In the genomic region with DNA sequence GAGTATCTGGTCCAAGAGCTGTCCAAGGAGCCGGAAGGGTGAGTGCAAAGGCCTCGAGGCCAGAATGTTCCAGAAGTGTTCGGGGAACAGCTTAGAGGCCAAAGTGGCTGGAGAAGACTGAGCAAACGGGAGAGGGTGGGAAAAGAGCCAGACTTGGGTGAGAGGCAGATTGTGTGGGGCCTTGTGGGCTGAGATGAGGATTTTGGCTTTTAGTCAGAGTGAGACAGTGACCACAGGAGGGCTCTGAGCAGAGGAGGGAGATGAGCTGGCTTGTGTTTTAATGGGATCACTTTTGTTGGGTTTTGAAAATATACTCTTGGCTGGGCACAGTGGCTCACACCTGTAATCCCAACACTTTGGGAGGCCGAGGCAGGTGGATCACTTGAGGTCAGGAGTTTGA, we compare ENCODE assay signal across 26 cellular contexts. TPM values are rescaled to one million over a fixed set of nuclear protein-coding genes. Genes with fewer than 3 reads are reported as not detected.
DNase-seq lines count a peak whose midpoint lies in the region; ATAC-seq, FAIRE-seq and TF ChIP-seq lines count a peak whose summit lies in the region.
"Had no signal": no experiment of that assay in that cellular context is flagged by ENCODE, and none has a peak within 500 bp of the region (broad histone marks: within the 10 kb centered on the region; RNA-seq: fewer than 3 reads in every experiment).

No MANE protein-coding gene starts in this region.

- ATAC-seq in A549 (0 out of 6 replicates have a peak, but pooled peaks have one; percentile 31 to 36), GM23338 (no peak), K562 (peak; percentile 31; the same call in 1 of the 3 replicates), HG02870 (IDR thresholded peaks at IDR 0.05; ENCODE audit: unreplicated experiment) (no peak)
- no peak for ATAC-seq in CD4-positive, alpha-beta T cell (ENCODE audit: poor library complexity)
- ATAC-seq: heart right ventricle, T-helper 17 cell had no signal

- peak overlapping the region in 1 of 2 experiments; percentile 53; a peak in 1 of 4 replicates for H3K9ac ChIP-seq in K562 (ENCODE audit: insufficient read depth in 1 of 2, low read depth in 2 of 2, low read length in 2 of 2)

- POLR2A ChIA-PET in A549 (lab: Yijun Ruan, JAX) (no interaction called here), K562 (lab: Yijun Ruan, JAX) (interaction anchor here (0.6 kb wide), 1 partner anchor 621 kb away, joined by 3 read pairs; no protein-coding TSS in a partner anchor)
- POLR2A ChIA-PET in CD4-positive, alpha-beta T cell (lab: Charles Lee) = no interaction called here

- no peaks in the 10 kb centered on the region; the same call in 2 of the 3 replicates for H3K36me3 Mint-ChIP-seq in GM23338 (ENCODE audit: low read depth)
- H3K36me3 Mint-ChIP-seq in CD4-positive, alpha-beta T cell (ENCODE audit: low read depth) = no peaks in the 10 kb centered on the region
- H3K36me3 Mint-ChIP-seq: activated naive CD8-positive, alpha-beta T cell; natural killer cell treated with Interleukin-12 subunit alpha and Interleukin-12 subunit beta and Interleukin-15 and Interleukin-18, amount 100 ng/mL, for 72 hours had no signal

- no peak for TF ChIP-seq RAD21 in A549 (conservative IDR thresholded peaks at IDR 0.05 in 1 of 2, IDR thresholded peaks at IDR 0.05 in 1 of 2)
- no peak for TF ChIP-seq RAD21 in K562 (CRISPR knock-in tag; conservative IDR thresholded peaks at IDR 0.05 in 1 of 2, IDR thresholded peaks at IDR 0.05 in 1 of 2)

- CTCF ChIA-PET in A549 (lab: Yijun Ruan, JAX) = interaction anchor here (1.8 to 2.2 kb wide), 5 partner anchors 18 to 169 kb away, joined by 4 to 6 read pairs (median 5); a partner anchor contains a TSS
- CTCF ChIA-PET in K562 (lab: Yijun Ruan, JAX; ENCODE audit: low intra/inter-chr PET ratio) = no interaction called here
- CTCF ChIA-PET in CD4-positive, alpha-beta T cell (lab: Charles Lee) = no interaction called here

- TF ChIP-seq CTCF in A549 (IDR thresholded peaks at IDR 0.05) (no peak), GM23338 (conservative IDR thresholded peaks at IDR 0.05; ENCODE audit: low read depth in 2 of 2) (0 out of 4 replicates have a peak, but pooled peaks of 1 of the 2 experiments have one; percentile 8), K562 (IDR thresholded peaks at IDR 0.05 in 2 of 3, conservative IDR thresholded peaks at IDR 0.05 in 1 of 3; ENCODE audit: insufficient read depth in 2 of 3, low read depth in 1 of 3, low read length in 3 of 3) (peak in 1 of 3 experiments; percentile 21; a peak in 1 of 6 replicates)
- TF ChIP-seq CTCF in CD4-positive, alpha-beta T cell (IDR thresholded peaks at IDR 0.05) = no peak

- BruUV-seq in K562 (replicated peaks; lab: Mats Ljungman, UMichigan) = no TSS peak

- H3F3A ChIP-seq in GM23338 (replicated peaks; ENCODE audit: low read depth) = 0 out of 2 replicates have a peak, but pooled peaks cover 9% of the 10 kb centered on the region

- FAIRE-seq in A549 (lab: Jason Lieb, UNC) = no peak
- FAIRE-seq in K562 (lab: Jason Lieb, UNC) = no peak

- H2AFZ ChIP-seq in GM23338 (0 out of 2 replicates have a peak overlapping the region, but pooled peaks have one; percentile 59), K562 (ENCODE audit: low read depth, low read length) (0 out of 2 replicates have a peak overlapping the region, but pooled peaks have one; percentile 24)

- no peak overlapping the region for H3K27ac ChIP-seq in A549
- H3K27ac ChIP-seq in GM23338 (ENCODE audit: low read depth) = peak overlapping the region; percentile 39; the same call in 1 of the 2 replicates
- no peak overlapping the region for H3K27ac ChIP-seq in K562 (ENCODE audit: extremely low read depth, low read depth, low read length)
- H3K27ac ChIP-seq in CD4-positive, alpha-beta T cell (ENCODE audit: low read depth, low read length) = no peak overlapping the region
- H3K27ac ChIP-seq: ascending aorta, heart right ventricle, sigmoid colon, SK-N-MC had no signal

- DNase-seq in A549 (ENCODE audit: low read depth in 1 of 2, low spot score in 1 of 2) (no peak), GM23338 (ENCODE audit: low spot score) (no peak), K562 (ENCODE audit: extremely low read depth in 1 of 4, low spot score in 3 of 4) (no peak), DMS 273 (lab: John Stamatoyannopoulos, UW; ENCODE audit: unreplicated experiment) (no peak)
- DNase-seq in CD4-positive, alpha-beta T cell = no peak
- DNase-seq: activated CD4-positive, alpha-beta T cell treated with anti-CD3 and anti-CD28 coated beads, Interleukin-2, amount 10 ng/mL, durations not matched to agents 24 days and 14 days; C1 segment of cervical spinal cord; H9; heart right ventricle; KG1; midbrain; MV-4-11; NCI-H510A treated with DMSO at 0.1 percent for 48 hours; RPMI8226; sigmoid colon; substantia nigra; T-helper 17 cell had no signal

- H3K9me3 ChIP-seq in A549 (no peaks in the 10 kb centered on the region), K562 (replicated peaks; ENCODE audit: control insufficient read depth, insufficient read depth, low read depth, low read length) (no peaks in the 10 kb centered on the region)
- H3K9me3 ChIP-seq in CD4-positive, alpha-beta T cell (ENCODE audit: control insufficient read depth, low read length) = no peaks in the 10 kb centered on the region
- H3K9me3 ChIP-seq: ascending aorta, heart right ventricle, sigmoid colon had no signal

- in situ Hi-C loops in K562 (cut with MboI) = no loop called here

- H3K4me3 ChIP-seq in A549 (no peak overlapping the region), GM23338 (no peak overlapping the region), K562 (no peak overlapping the region)
- H3K4me3 ChIP-seq: ascending aorta, heart right ventricle, sigmoid colon, SK-N-MC had no signal

- H3K4me1 ChIP-seq in A549 = no peaks in the 10 kb centered on the region
- no peaks in the 10 kb centered on the region for H3K4me1 ChIP-seq in GM23338 (ENCODE audit: insufficient read depth)
- peaks cover 0 to 3% of the 10 kb centered on the region in 2 experiments; a peak in 2 of 5 replicates for H3K4me1 ChIP-seq in K562 (replicated peaks in 1 of 2; ENCODE audit: control insufficient read depth in 2 of 2, insufficient read depth in 2 of 2, low read length in 2 of 2)
- H3K4me1 ChIP-seq: ascending aorta, heart right ventricle, sigmoid colon had no signal

- TF ChIP-seq EP300 in A549 (IDR thresholded peaks at IDR 0.05) = no peak
- no peak for TF ChIP-seq EP300 in K562 (IDR thresholded peaks at IDR 0.05; ENCODE audit: low read length)

- H3K4me3 Mint-ChIP-seq in GM23338 = no peak overlapping the region
- H3K4me3 Mint-ChIP-seq in CD4-positive, alpha-beta T cell = no peak overlapping the region
- H3K4me3 Mint-ChIP-seq: activated CD4-positive, alpha-beta T cell treated with anti-CD3 and anti-CD28 coated beads, Interleukin-2, amount 10 ng/mL, durations not matched to agents 24 days and 14 days; activated naive CD8-positive, alpha-beta T cell; activated T-helper 1 cell treated with anti-CD3 and anti-CD28 coated beads, Interleukin-12 subunit alpha, Interleukin-12 subunit beta, Interleukin-2, Interleukin-4 antibody, amounts not matched to agents 30 ng/mL and 10 ng/mL and 1 ng/mL, durations not matched to agents 14 hours and 24 hours and 36 hours; central memory CD8-positive, alpha-beta T cell; H9; natural killer cell treated with Interleukin-12 subunit alpha and Interleukin-12 subunit beta and Interleukin-15 and Interleukin-18, amount 100 ng/mL, for 72 hours; T-helper 17 cell had no signal

- H3K36me3 ChIP-seq in GM23338 (ENCODE audit: insufficient read depth) (no peaks in the 10 kb centered on the region), K562 (ENCODE audit: control insufficient read depth, insufficient read depth, low read length) (no peaks in the 10 kb centered on the region)
- H3K36me3 ChIP-seq: ascending aorta, heart right ventricle, sigmoid colon had no signal

- H3K27ac Mint-ChIP-seq in GM23338 = no peak overlapping the region
- no peak overlapping the region for H3K27ac Mint-ChIP-seq in CD4-positive, alpha-beta T cell
- H3K27ac Mint-ChIP-seq: activated CD4-positive, alpha-beta T cell treated with anti-CD3 and anti-CD28 coated beads, Interleukin-2, amount 10 ng/mL, durations not matched to agents 24 days and 14 days; activated naive CD8-positive, alpha-beta T cell; activated T-helper 1 cell treated with anti-CD3 and anti-CD28 coated beads, Interleukin-12 subunit alpha, Interleukin-12 subunit beta, Interleukin-2, Interleukin-4 antibody, amounts not matched to agents 30 ng/mL and 10 ng/mL and 1 ng/mL, durations not matched to agents 14 hours and 24 hours and 36 hours; T-helper 17 cell had no signal

- TF ChIP-seq POLR2A in A549 (IDR thresholded peaks at IDR 0.05; ENCODE audit: low read length) (no peak), K562 (conservative IDR thresholded peaks at IDR 0.05) (no peak)

- H4K20me1 ChIP-seq in GM23338 (replicated peaks; ENCODE audit: insufficient read depth) (no peaks in the 10 kb centered on the region), K562 (replicated peaks; ENCODE audit: control insufficient read depth, insufficient read depth, low read length) (no peaks in the 10 kb centered on the region)

- H3K27me3 Mint-ChIP-seq in GM23338 (ENCODE audit: insufficient read depth, low read depth, poor library complexity) = peaks cover 13% of the 10 kb centered on the region
- H3K27me3 Mint-ChIP-seq in CD4-positive, alpha-beta T cell = peaks cover 31% of the 10 kb centered on the region

- H3K9me2 ChIP-seq in GM23338 (ENCODE audit: insufficient read depth) = no peaks in the 10 kb centered on the region

- no peaks in the 10 kb centered on the region for H3K9me1 ChIP-seq in K562 (ENCODE audit: control insufficient read depth, insufficient read depth, low read length)

- H3K9me3 Mint-ChIP-seq in GM23338 = no peaks in the 10 kb centered on the region
- no peaks in the 10 kb centered on the region for H3K9me3 Mint-ChIP-seq in CD4-positive, alpha-beta T cell
- H3K9me3 Mint-ChIP-seq: activated CD4-positive, alpha-beta T cell treated with anti-CD3 and anti-CD28 coated beads, Interleukin-2, amount 10 ng/mL, durations not matched to agents 24 days and 14 days; activated T-helper 1 cell treated with anti-CD3 and anti-CD28 coated beads, Interleukin-12 subunit alpha, Interleukin-12 subunit beta, Interleukin-2, Interleukin-4 antibody, amounts not matched to agents 30 ng/mL and 10 ng/mL and 1 ng/mL, durations not matched to agents 14 hours and 24 hours and 36 hours; central memory CD8-positive, alpha-beta T cell; H9; natural killer cell treated with Interleukin-12 subunit alpha and Interleukin-12 subunit beta and Interleukin-15 and Interleukin-18, amount 100 ng/mL, for 72 hours had no signal

- intact Hi-C loops in K562 (cut with micrococcal nuclease) = no loop called here
- intact Hi-C loops in CD4-positive, alpha-beta T cell (cut with DNase I, micrococcal nuclease) = loop anchor here in 1 of 2 experiments (10.0 kb wide), 1 partner anchor 724 kb away; no protein-coding TSS in a partner anchor

- H3K4me1 Mint-ChIP-seq in GM23338 = peaks cover 2% of the 10 kb centered on the region; the same call in 1 of the 3 replicates
- no peaks in the 10 kb centered on the region for H3K4me1 Mint-ChIP-seq in CD4-positive, alpha-beta T cell (ENCODE audit: low read depth)
- H3K4me1 Mint-ChIP-seq: central memory CD8-positive, alpha-beta T cell had no signal

- H3K4me2 ChIP-seq in A549 (no peak overlapping the region), GM23338 (no peak overlapping the region), K562 (ENCODE audit: insufficient read depth, low read length) (no peak overlapping the region)

- H3K27me3 ChIP-seq in GM23338 (ENCODE audit: insufficient read depth) (no peaks in the 10 kb centered on the region), K562 (ENCODE audit: control insufficient read depth in 2 of 2, insufficient read depth in 2 of 2, low read length in 2 of 2) (peaks cover 6 to 13% of the 10 kb centered on the region in 2 experiments; a peak in 3 of 5 replicates)
- H3K27me3 ChIP-seq in CD4-positive, alpha-beta T cell (ENCODE audit: control insufficient read depth, insufficient read depth, low read length) = peaks cover 17% of the 10 kb centered on the region
- H3K27me3 ChIP-seq: ascending aorta had no signal

- H3K79me2 ChIP-seq in GM23338 (replicated peaks; ENCODE audit: insufficient read depth) (no peaks in the 10 kb centered on the region), K562 (ENCODE audit: control insufficient read depth, insufficient read depth, low read length) (no peaks in the 10 kb centered on the region)

- 50% methylated on average over 5 of the region's 5 CpGs for WGBS in A549 (ENCODE audit: missing lambda C conversion rate)
- WGBS in K562 (ENCODE audit: insufficient coverage, low coverage, missing lambda C conversion rate) = 21% methylated on average over 5 of the region's 5 CpGs

RNA-seq across cellular contexts. Expression of a gene that starts 5.6 kb away (rescaled TPM):
- not detected in 2 replicates for polyA plus RNA-seq in A549 (2011; rRNA removed)
- polyA plus RNA-seq in A549 (2012; cell fraction: cytosol; rRNA removed) = not detected in 2 replicates
- polyA plus RNA-seq in A549 (2012; cell fraction: nucleus; rRNA removed) = not detected in 2 replicates
- not detected in 3 replicates for polyA plus RNA-seq in A549 (2017; fragmentation: RNase III; extraction: RNeasy Plus Mini Kit Qiagen cat#74134 plus additional on column Dnase treatment)
- polyA minus RNA-seq in A549 (2011; rRNA and poly(A)+ RNA removed) = not detected in 2 replicates
- 0.14 TPM in 1 of 2 replicates, not detected in the other for total RNA-seq in GM23338 (2014; rRNA removed; shearing (Covaris generic))
- polyA plus RNA-seq in GM23338 (2016; fragmentation: Nextera tagmentation; extraction: Ambion mirVana) = 0.11 TPM in 1 of 2 replicates, not detected in the other
- total RNA-seq in K562 (2011; cell fraction: chromatin; rRNA removed; ENCODE audit: low replicate concordance) = not detected in 2 replicates
- not detected in 2 replicates for total RNA-seq in K562 (2011; cell fraction: nucleolus; rRNA removed)
- not detected in 2 replicates for total RNA-seq in K562 (2011; cell fraction: nucleoplasm; rRNA removed)
- 0.08 TPM in 1 of 2 replicates, not detected in the other for total RNA-seq in K562 (2014; rRNA removed)
- not detected in 2 replicates for total RNA-seq in K562 (2014; rRNA removed; fragmentation: Illumina TruSeq; extraction: Trizol)
- total RNA-seq in K562 (2015; rRNA removed; fragmentation: Illumina TruSeq; extraction: Trizol) = not detected in 2 replicates
- not detected in 2 replicates for total RNA-seq in K562 (2021)
- not detected in 2 replicates for polyA plus RNA-seq in K562 (2011; rRNA removed)
- polyA plus RNA-seq in K562 (2011; cell fraction: cytosol; rRNA removed) = not detected in 2 replicates
- not detected in 2 replicates for polyA plus RNA-seq in K562 (2011; cell fraction: nucleus; rRNA removed)
- not detected in 2 replicates for polyA plus RNA-seq in K562 (2012)
- polyA plus RNA-seq in K562 (2014; fragmentation: Illumina TruSeq; extraction: Trizol) = not detected in 2 replicates
- polyA plus RNA-seq in K562 (2014; fragmentation: Nextera tagmentation; extraction: Ambion mirVana) = not detected
- not detected in 2 replicates for polyA plus RNA-seq in K562 (2014; rRNA removed)
- polyA minus RNA-seq in K562 (2011; rRNA and poly(A)+ RNA removed) = not detected in 2 replicates
- not detected in 2 replicates for polyA minus RNA-seq in K562 (2011; cell fraction: cytosol; rRNA and poly(A)+ RNA removed)
- polyA minus RNA-seq in K562 (2011; cell fraction: nucleus; rRNA and poly(A)+ RNA removed) = not detected in 2 replicates
- not detected for total RNA-seq in CD4-positive, alpha-beta T cell
- total RNA-seq: activated CD4-positive, alpha-beta T cell treated with anti-CD3 and anti-CD28 coated beads, Interleukin-2, amount 10 ng/mL, durations not matched to agents 24 days and 14 days; activated T-helper 1 cell treated with anti-CD3 and anti-CD28 coated beads, Interleukin-12 subunit alpha, Interleukin-12 subunit beta, Interleukin-2, Interleukin-4 antibody, amounts not matched to agents 30 ng/mL and 10 ng/mL and 1 ng/mL, durations not matched to agents 14 hours and 24 hours and 36 hours; ascending aorta; fibroblast of villous mesenchyme; H9; heart right ventricle; natural killer cell treated with Interleukin-12 subunit alpha and Interleukin-12 subunit beta and Interleukin-15 and Interleukin-18, amount 100 ng/mL, for 72 hours; sigmoid colon; T-helper 17 cell; urinary bladder had no signal
- polyA plus RNA-seq: heart right ventricle, urinary bladder had no signal

RNA-seq across cellular contexts. Expression of a gene that starts 6.5 kb away (rescaled TPM):
- polyA plus RNA-seq in A549 (2011; rRNA removed) = 2.1 and 3.4 TPM in 2 replicates
- 6.2 and 8.9 TPM in 2 replicates for polyA plus RNA-seq in A549 (2012; cell fraction: cytosol; rRNA removed)
- polyA plus RNA-seq in A549 (2012; cell fraction: nucleus; rRNA removed) = 10.0 and 12.8 TPM in 2 replicates
- 7.9 to 10.6 TPM (median 10.5 TPM) in 3 replicates for polyA plus RNA-seq in A549 (2017; fragmentation: RNase III; extraction: RNeasy Plus Mini Kit Qiagen cat#74134 plus additional on column Dnase treatment)
- polyA minus RNA-seq in A549 (2011; rRNA and poly(A)+ RNA removed) = 1.6 and 2.8 TPM in 2 replicates
- 6.9 and 7.9 TPM in 2 replicates for total RNA-seq in GM23338 (2014; rRNA removed; shearing (Covaris generic))
- polyA plus RNA-seq in GM23338 (2016; fragmentation: Nextera tagmentation; extraction: Ambion mirVana) = 2.7 and 3.0 TPM in 2 replicates
- total RNA-seq in K562 (2011; cell fraction: chromatin; rRNA removed; ENCODE audit: low replicate concordance) = 2.2 and 5.3 TPM in 2 replicates
- total RNA-seq in K562 (2011; cell fraction: nucleolus; rRNA removed) = 3.0 and 3.4 TPM in 2 replicates
- total RNA-seq in K562 (2011; cell fraction: nucleoplasm; rRNA removed) = 3.4 and 4.7 TPM in 2 replicates
- 2.6 and 2.8 TPM in 2 replicates for total RNA-seq in K562 (2014; rRNA removed)
- total RNA-seq in K562 (2014; rRNA removed; fragmentation: Illumina TruSeq; extraction: Trizol) = 0.61 and 0.80 TPM in 2 replicates
- total RNA-seq in K562 (2015; rRNA removed; fragmentation: Illumina TruSeq; extraction: Trizol) = 1.0 and 1.6 TPM in 2 replicates
- 7.4 and 7.6 TPM in 2 replicates for total RNA-seq in K562 (2021)
- 0.72 and 1.3 TPM in 2 replicates for polyA plus RNA-seq in K562 (2011; rRNA removed)
- polyA plus RNA-seq in K562 (2011; cell fraction: cytosol; rRNA removed) = 1.5 and 2.2 TPM in 2 replicates
- polyA plus RNA-seq in K562 (2011; cell fraction: nucleus; rRNA removed) = 2.9 and 5.2 TPM in 2 replicates
- 3.1 and 4.0 TPM in 2 replicates for polyA plus RNA-seq in K562 (2012)
- polyA plus RNA-seq in K562 (2014; fragmentation: Illumina TruSeq; extraction: Trizol) = 1.7 and 1.9 TPM in 2 replicates
- under 1 TPM; 0.32 to 0.34 TPM for polyA plus RNA-seq in K562 (2014; fragmentation: Nextera tagmentation; extraction: Ambion mirVana)
- polyA plus RNA-seq in K562 (2014; rRNA removed) = 2.4 and 4.9 TPM in 2 replicates
- polyA minus RNA-seq in K562 (2011; rRNA and poly(A)+ RNA removed) = 0.28 and 0.33 TPM in 2 replicates
- 1.9 and 2.3 TPM in 2 replicates for polyA minus RNA-seq in K562 (2011; cell fraction: cytosol; rRNA and poly(A)+ RNA removed)
- 0.94 and 1.3 TPM in 2 replicates for polyA minus RNA-seq in K562 (2011; cell fraction: nucleus; rRNA and poly(A)+ RNA removed)
- 1 to 10 TPM; 4.1 to 4.7 TPM for total RNA-seq in CD4-positive, alpha-beta T cell

RNA-seq across cellular contexts. Expression of a gene that starts 23.0 kb away (rescaled TPM):
- polyA plus RNA-seq in A549 (2011; rRNA removed) = 9.5 and 10.9 TPM in 2 replicates
- 17.2 and 27.7 TPM in 2 replicates for polyA plus RNA-seq in A549 (2012; cell fraction: cytosol; rRNA removed)
- polyA plus RNA-seq in A549 (2012; cell fraction: nucleus; rRNA removed) = 17.1 and 29.4 TPM in 2 replicates
- 20.1 to 23.1 TPM (median 21.3 TPM) in 3 replicates for polyA plus RNA-seq in A549 (2017; fragmentation: RNase III; extraction: RNeasy Plus Mini Kit Qiagen cat#74134 plus additional on column Dnase treatment)
- 10.2 and 13.7 TPM in 2 replicates for polyA minus RNA-seq in A549 (2011; rRNA and poly(A)+ RNA removed)
- 36.0 and 41.6 TPM in 2 replicates for total RNA-seq in GM23338 (2014; rRNA removed; shearing (Covaris generic))
- 9.7 and 10.4 TPM in 2 replicates for polyA plus RNA-seq in GM23338 (2016; fragmentation: Nextera tagmentation; extraction: Ambion mirVana)
- total RNA-seq in K562 (2011; cell fraction: chromatin; rRNA removed; ENCODE audit: low replicate concordance) = 2.2 and 10.2 TPM in 2 replicates
- 19.5 and 20.3 TPM in 2 replicates for total RNA-seq in K562 (2011; cell fraction: nucleolus; rRNA removed)
- 5.5 and 7.2 TPM in 2 replicates for total RNA-seq in K562 (2011; cell fraction: nucleoplasm; rRNA removed)
- total RNA-seq in K562 (2014; rRNA removed) = 32.2 and 38.8 TPM in 2 replicates
- 2.6 and 2.8 TPM in 2 replicates for total RNA-seq in K562 (2014; rRNA removed; fragmentation: Illumina TruSeq; extraction: Trizol)
- 8.4 and 9.5 TPM in 2 replicates for total RNA-seq in K562 (2015; rRNA removed; fragmentation: Illumina TruSeq; extraction: Trizol)
- 35.0 and 35.9 TPM in 2 replicates for total RNA-seq in K562 (2021)
- polyA plus RNA-seq in K562 (2011; rRNA removed) = 3.2 and 5.0 TPM in 2 replicates
- 4.7 and 20.7 TPM in 2 replicates for polyA plus RNA-seq in K562 (2011; cell fraction: cytosol; rRNA removed)
- 5.6 and 10.1 TPM in 2 replicates for polyA plus RNA-seq in K562 (2011; cell fraction: nucleus; rRNA removed)
- 14.9 and 16.5 TPM in 2 replicates for polyA plus RNA-seq in K562 (2012)
- 3.5 and 8.6 TPM in 2 replicates for polyA plus RNA-seq in K562 (2014; fragmentation: Illumina TruSeq; extraction: Trizol)
- polyA plus RNA-seq in K562 (2014; fragmentation: Nextera tagmentation; extraction: Ambion mirVana) = under 1 TPM; 0.61 to 0.62 TPM
- polyA plus RNA-seq in K562 (2014; rRNA removed) = 14.3 and 18.8 TPM in 2 replicates
- polyA minus RNA-seq in K562 (2011; rRNA and poly(A)+ RNA removed) = 2.2 and 3.4 TPM in 2 replicates
- polyA minus RNA-seq in K562 (2011; cell fraction: cytosol; rRNA and poly(A)+ RNA removed) = 12.9 and 19.5 TPM in 2 replicates
- polyA minus RNA-seq in K562 (2011; cell fraction: nucleus; rRNA and poly(A)+ RNA removed) = 12.3 and 15.7 TPM in 2 replicates
- 10 to 100 TPM; 21.0 to 21.6 TPM for total RNA-seq in CD4-positive, alpha-beta T cell

RNA-seq across cellular contexts. Expression of a gene that starts 44.8 kb away (rescaled TPM):
- polyA plus RNA-seq in A549 (2011; rRNA removed) (5.3 and 6.5 TPM in 2 replicates), A549 (2017; fragmentation: RNase III; extraction: RNeasy Plus Mini Kit Qiagen cat#74134 plus additional on column Dnase treatment) (1.2 to 1.6 TPM (median 1.3 TPM) in 3 replicates), GM23338 (2016; fragmentation: Nextera tagmentation; extraction: Ambion mirVana) (11.1 and 11.7 TPM in 2 replicates), K562 (2011; rRNA removed) (10.7 and 15.5 TPM in 2 replicates), K562 (2014; fragmentation: Illumina TruSeq; extraction: Trizol) (4.7 and 6.1 TPM in 2 replicates), K562 (2014; fragmentation: Nextera tagmentation; extraction: Ambion mirVana) (1 to 10 TPM; 1.3 to 1.5 TPM), K562 (2014; rRNA removed) (5.0 and 6.7 TPM in 2 replicates)
- polyA plus RNA-seq in A549 (2012; cell fraction: cytosol; rRNA removed) = 0.90 and 0.98 TPM in 2 replicates
- polyA plus RNA-seq in A549 (2012; cell fraction: nucleus; rRNA removed) = 0.74 and 0.77 TPM in 2 replicates
- 6.0 and 6.6 TPM in 2 replicates for polyA minus RNA-seq in A549 (2011; rRNA and poly(A)+ RNA removed)
- total RNA-seq in GM23338 (2014; rRNA removed; shearing (Covaris generic)) = 15.1 and 17.5 TPM in 2 replicates
- total RNA-seq in K562 (2011; cell fraction: chromatin; rRNA removed; ENCODE audit: low replicate concordance) = 4.9 and 12.6 TPM in 2 replicates
- 8.7 and 8.8 TPM in 2 replicates for total RNA-seq in K562 (2011; cell fraction: nucleolus; rRNA removed)
- total RNA-seq in K562 (2011; cell fraction: nucleoplasm; rRNA removed) = 7.4 and 7.8 TPM in 2 replicates
- total RNA-seq in K562 (2014; rRNA removed) (5.5 and 8.9 TPM in 2 replicates), K562 (2014; rRNA removed; fragmentation: Illumina TruSeq; extraction: Trizol) (3.3 and 3.5 TPM in 2 replicates), K562 (2015; rRNA removed; fragmentation: Illumina TruSeq; extraction: Trizol) (3.2 and 3.5 TPM in 2 replicates), K562 (2021) (8.1 and 8.6 TPM in 2 replicates)
- 19.1 and 21.5 TPM in 2 replicates for polyA plus RNA-seq in K562 (2011; cell fraction: cytosol; rRNA removed)
- 8.5 and 9.2 TPM in 2 replicates for polyA plus RNA-seq in K562 (2011; cell fraction: nucleus; rRNA removed)
- polyA plus RNA-seq in K562 (2012) = 5.3 and 6.6 TPM in 2 replicates
- 10.7 and 18.1 TPM in 2 replicates for polyA minus RNA-seq in K562 (2011; rRNA and poly(A)+ RNA removed)
- polyA minus RNA-seq in K562 (2011; cell fraction: cytosol; rRNA and poly(A)+ RNA removed) = 4.2 and 7.2 TPM in 2 replicates
- polyA minus RNA-seq in K562 (2011; cell fraction: nucleus; rRNA and poly(A)+ RNA removed) = 3.0 and 3.4 TPM in 2 replicates
- not detected for total RNA-seq in CD4-positive, alpha-beta T cell
- total RNA-seq: ascending aorta, fibroblast of villous mesenchyme, T-helper 17 cell, urinary bladder had no signal

RNA-seq across cellular contexts. Expression of a gene that starts 46.0 kb away (rescaled TPM):
- polyA plus RNA-seq in A549 (2011; rRNA removed) = 92.6 and 105 TPM in 2 replicates
- polyA plus RNA-seq in A549 (2012; cell fraction: cytosol; rRNA removed) = 102 and 122 TPM in 2 replicates
- 262 and 328 TPM in 2 replicates for polyA plus RNA-seq in A549 (2012; cell fraction: nucleus; rRNA removed)
- 57.8 to 61.9 TPM (median 58.1 TPM) in 3 replicates for polyA plus RNA-seq in A549 (2017; fragmentation: RNase III; extraction: RNeasy Plus Mini Kit Qiagen cat#74134 plus additional on column Dnase treatment)
- 125 and 128 TPM in 2 replicates for polyA minus RNA-seq in A549 (2011; rRNA and poly(A)+ RNA removed)
- 64.0 and 82.1 TPM in 2 replicates for total RNA-seq in GM23338 (2014; rRNA removed; shearing (Covaris generic))
- 33.9 and 36.8 TPM in 2 replicates for polyA plus RNA-seq in GM23338 (2016; fragmentation: Nextera tagmentation; extraction: Ambion mirVana)
- 281 and 416 TPM in 2 replicates for total RNA-seq in K562 (2011; cell fraction: chromatin; rRNA removed; ENCODE audit: low replicate concordance)
- total RNA-seq in K562 (2011; cell fraction: nucleolus; rRNA removed) = 171 and 172 TPM in 2 replicates
- 158 and 183 TPM in 2 replicates for total RNA-seq in K562 (2011; cell fraction: nucleoplasm; rRNA removed)
- total RNA-seq in K562 (2014; rRNA removed) = 58.4 and 60.4 TPM in 2 replicates
- 26.4 and 31.4 TPM in 2 replicates for total RNA-seq in K562 (2014; rRNA removed; fragmentation: Illumina TruSeq; extraction: Trizol)
- total RNA-seq in K562 (2015; rRNA removed; fragmentation: Illumina TruSeq; extraction: Trizol) = 38.7 and 40.9 TPM in 2 replicates
- total RNA-seq in K562 (2021) = 86.9 and 95.5 TPM in 2 replicates
- polyA plus RNA-seq in K562 (2011; rRNA removed) = 80.3 and 101 TPM in 2 replicates
- 76.7 and 115 TPM in 2 replicates for polyA plus RNA-seq in K562 (2011; cell fraction: cytosol; rRNA removed)
- 192 and 225 TPM in 2 replicates for polyA plus RNA-seq in K562 (2011; cell fraction: nucleus; rRNA removed)
- polyA plus RNA-seq in K562 (2012) = 73.1 and 85.2 TPM in 2 replicates
- 79.4 and 82.9 TPM in 2 replicates for polyA plus RNA-seq in K562 (2014; fragmentation: Illumina TruSeq; extraction: Trizol)
- polyA plus RNA-seq in K562 (2014; fragmentation: Nextera tagmentation; extraction: Ambion mirVana) = under 1 TPM; 0.73 to 0.85 TPM
- polyA plus RNA-seq in K562 (2014; rRNA removed) = 63.1 and 66.5 TPM in 2 replicates
- 96.1 and 136 TPM in 2 replicates for polyA minus RNA-seq in K562 (2011; rRNA and poly(A)+ RNA removed)
- polyA minus RNA-seq in K562 (2011; cell fraction: cytosol; rRNA and poly(A)+ RNA removed) = 80.5 and 91.6 TPM in 2 replicates
- 37.0 and 46.3 TPM in 2 replicates for polyA minus RNA-seq in K562 (2011; cell fraction: nucleus; rRNA and poly(A)+ RNA removed)
- total RNA-seq in CD4-positive, alpha-beta T cell = 10 to 100 TPM; 63.3 to 65.0 TPM

Comparison
In these comparisons a context has a peak if more than half of its experiments do, and no peak if none do; other contexts are left out.
1. ATAC-seq: peak in A549 (2 of 2) and K562 (single experiment); none in GM23338 (single experiment), CD4-positive, alpha-beta T cell (single experiment) and HG02870 (single experiment).